7 cellular contexts compared by ENCODE assay signal in genomic region chr1:27806758-27807157, GRCh38.
"Had no signal": no experiment of that assay in that cellular context is flagged by ENCODE, and none has a peak within 500 bp of the region (broad histone marks: within the 10 kb centered on the region; RNA-seq: fewer than 3 reads in every experiment).

No MANE protein-coding gene starts in this region.

- H3K9ac ChIP-seq: GM23248, KMS-11 had no signal

- H2AFZ ChIP-seq: GM23248 had no signal

- H3K27ac ChIP-seq: GM23248, KMS-11 had no signal

- FAIRE-seq: HTR-8/SVneo had no signal

- H3K4me3 ChIP-seq: GM23248 had no signal

- H3K4me2 ChIP-seq: KMS-11 had no signal

- DNase-seq: H7, HCEC 1CT, IMR-90, KBM-7 had no signal
